ENCODE assay signal across 12 cellular contexts in genomic region chr9:121107041-121107440, GRCh38. TPM values are rescaled to one million over a fixed set of nuclear protein-coding genes. Genes with fewer than 3 reads are reported as not detected.
A peak's percentile ranks its signal among the peaks of the same experiment; 100 is the strongest.
DNase-seq lines count a peak whose midpoint lies in the region; ATAC-seq and TF ChIP-seq lines count a peak whose summit lies in the region.
"Had no signal": no experiment of that assay in that cellular context is flagged by ENCODE, and none has a peak within 500 bp of the region (broad histone marks: within the 10 kb centered on the region; RNA-seq: fewer than 3 reads in every experiment).

No MANE protein-coding gene starts in this region.

- no peak overlapping the region for H3K23ac ChIP-seq in H9 (ENCODE audit: insufficient read length, low read depth, low read length)

- DNase-seq in CD8-positive, alpha-beta T cell, result no peak
- DNase-seq in H9 (no peak), SW480 (ENCODE audit: low spot score) (peak; percentile 14), iPS-NIHi7 (ENCODE audit: extremely low spot score) (peak; percentile 16), NCI-H226 (no peak), gastrocnemius medialis (no peak)
- DNase-seq in activated CD4-positive, alpha-beta memory T cell treated with anti-CD3 and anti-CD28 coated beads, Interleukin-2, amount 10 ng/mL, durations not matched to agents 7 days and 5 days, result no peak
- DNase-seq: activated CD4-positive, alpha-beta T cell treated with anti-CD3 and anti-CD28 coated beads, Interleukin-2, amount 50 U/mL, for 4 hours; caudate nucleus; nucleus accumbens had no signal

- intact Hi-C loops in CD8-positive, alpha-beta T cell (cut with DNase I, micrococcal nuclease), result loop anchor here in 1 of 2 experiments (1.0 to 5.0 kb wide), 2 partner anchors 14 to 60 kb away; no protein-coding TSS in a partner anchor
- intact Hi-C loops in gastrocnemius medialis (cut with DNase I; ENCODE audit: low total_unique reads), result no loop called here

- no peak overlapping the region for H2BK15ac ChIP-seq in H9 (ENCODE audit: low read depth, low read length)

- no peak overlapping the region for H3K4me3 ChIP-seq in CD8-positive, alpha-beta T cell (ENCODE audit: low read depth, low read length)
- no peak overlapping the region for H3K4me3 ChIP-seq in gastrocnemius medialis
- H3K4me3 ChIP-seq: hepatocyte had no signal

- no peak overlapping the region for H3K4me2 ChIP-seq in H9 (ENCODE audit: insufficient read depth, insufficient read length, low read length)
- H3K4me2 ChIP-seq: hepatocyte had no signal

- H3K4me1 Mint-ChIP-seq in CD8-positive, alpha-beta T cell (ENCODE audit: low read depth), result peaks cover 22% of the 10 kb centered on the region
- peaks cover 8 to 9% of the 10 kb centered on the region in 2 experiments for H3K4me1 Mint-ChIP-seq in H9
- peaks cover 17% of the 10 kb centered on the region for H3K4me1 Mint-ChIP-seq in activated CD4-positive, alpha-beta memory T cell treated with anti-CD3 and anti-CD28 coated beads, Interleukin-2, amount 10 ng/mL, durations not matched to agents 7 days and 5 days

- no peak overlapping the region for H4K5ac ChIP-seq in H9 (ENCODE audit: insufficient read length, low read depth, low read length)

- POLR2A ChIA-PET in CD8-positive, alpha-beta T cell (lab: Charles Lee), result interaction anchor here (1.0 kb wide), 1 partner anchor 15 kb away, joined by 3 read pairs; no protein-coding TSS in a partner anchor
- POLR2A ChIA-PET in activated CD4-positive, alpha-beta memory T cell treated with anti-CD3 and anti-CD28 coated beads, Interleukin-2, amount 10 ng/mL, durations not matched to agents 7 days and 5 days (lab: Charles Lee), result interaction anchor here (1.7 to 1.9 kb wide), 2 partner anchors 14 to 26 kb away, joined by 4 to 8 read pairs; no protein-coding TSS in a partner anchor

- H3K36me3 Mint-ChIP-seq in CD8-positive, alpha-beta T cell, result peaks cover 27% of the 10 kb centered on the region
- H3K36me3 Mint-ChIP-seq in H9 (ENCODE audit: insufficient read depth in 1 of 3, low read depth in 3 of 3), result peaks cover 4 to 9% (median 6%) of the 10 kb centered on the region in 3 experiments; a peak in 4 of 7 replicates
- peaks cover 60% of the 10 kb centered on the region for H3K36me3 Mint-ChIP-seq in activated CD4-positive, alpha-beta memory T cell treated with anti-CD3 and anti-CD28 coated beads, Interleukin-2, amount 10 ng/mL, durations not matched to agents 7 days and 5 days (ENCODE audit: low read depth)

- TF ChIP-seq POLR2A in gastrocnemius medialis (IDR thresholded peaks at IDR 0.05), result no peak

- H2BK5ac ChIP-seq in H9 (ENCODE audit: insufficient read length, low read length), result no peak overlapping the region

- no peak overlapping the region for H3K4ac ChIP-seq in H9 (ENCODE audit: low read depth, low read length)

- H2BK20ac ChIP-seq in H9 (ENCODE audit: low read depth, low read length, poor library complexity, severe bottlenecking), result no peak overlapping the region

- CTCF ChIA-PET in CD8-positive, alpha-beta T cell (lab: Charles Lee), result interaction anchor here (0.6 to 2.1 kb wide), 8 partner anchors 12 to 65 kb away, joined by 3 to 9 read pairs (median 4); no protein-coding TSS in a partner anchor
- CTCF ChIA-PET in activated CD4-positive, alpha-beta memory T cell treated with anti-CD3 and anti-CD28 coated beads, Interleukin-2, amount 10 ng/mL, durations not matched to agents 7 days and 5 days (lab: Charles Lee), result interaction anchor here (1.1 to 2.1 kb wide), 2 partner anchors 10 to 14 kb away, joined by 4 to 5 read pairs; no protein-coding TSS in a partner anchor

- no peak overlapping the region for H3K14ac ChIP-seq in H9 (ENCODE audit: insufficient read depth, low read length)

- H3K79me2 ChIP-seq in H9 (ENCODE audit: insufficient read depth, low read length), result no peaks in the 10 kb centered on the region
- H3K79me2 ChIP-seq: hepatocyte had no signal

- peak; percentile 61 for TF ChIP-seq CTCF in CD8-positive, alpha-beta T cell (IDR thresholded peaks at IDR 0.05)
- TF ChIP-seq CTCF in H9 (conservative IDR thresholded peaks at IDR 0.05), result peak; percentile 53
- no peak for TF ChIP-seq CTCF in gastrocnemius medialis (IDR thresholded peaks at IDR 0.05 in 4 of 5, conservative IDR thresholded peaks at IDR 0.05 in 1 of 5)

- in situ Hi-C loops in gastrocnemius medialis (cut with MboI; ENCODE audit: low sequenced_read_pairs in 4 of 4), result no loop called here

- H3K9me3 ChIP-seq in CD8-positive, alpha-beta T cell (ENCODE audit: low read length), result no peaks in the 10 kb centered on the region
- no peaks in the 10 kb centered on the region for H3K9me3 ChIP-seq in H9 (ENCODE audit: control insufficient read depth, low read depth, low read length)
- no peaks in the 10 kb centered on the region for H3K9me3 ChIP-seq in gastrocnemius medialis

- H4K20me1 ChIP-seq in H9 (ENCODE audit: control insufficient read depth, insufficient read depth, insufficient read length), result no peaks in the 10 kb centered on the region

- no peak overlapping the region for H3K18ac ChIP-seq in H9 (ENCODE audit: insufficient read length, low read depth, low read length)

- no CpG with 5 or more reads among the region's 1 CpG for WGBS in H9 (ENCODE audit: extremely low coverage, insufficient read length, low lambda C conversion rate)

- no peak overlapping the region for H2BK12ac ChIP-seq in H9 (ENCODE audit: insufficient read length, low read depth, low read length)

- H3K27me3 Mint-ChIP-seq in CD8-positive, alpha-beta T cell (ENCODE audit: low read depth), result no peaks in the 10 kb centered on the region
- H3K27me3 Mint-ChIP-seq in H9 (ENCODE audit: low read depth), result peaks cover 2% of the 10 kb centered on the region; the same call in 1 of the 2 replicates
- H3K27me3 Mint-ChIP-seq in activated CD4-positive, alpha-beta memory T cell treated with anti-CD3 and anti-CD28 coated beads, Interleukin-2, amount 10 ng/mL, durations not matched to agents 7 days and 5 days, result no peaks in the 10 kb centered on the region

- no peak overlapping the region for H4K91ac ChIP-seq in H9 (ENCODE audit: insufficient read length, low read depth, low read length)

- no peaks in the 10 kb centered on the region for H3K27me3 ChIP-seq in CD8-positive, alpha-beta T cell (ENCODE audit: insufficient read depth, low read length)
- H3K27me3 ChIP-seq in H9 (ENCODE audit: insufficient read depth, low read length), result no peaks in the 10 kb centered on the region
- no peaks in the 10 kb centered on the region for H3K27me3 ChIP-seq in gastrocnemius medialis
- H3K27me3 ChIP-seq: hepatocyte had no signal

- H3T11ph ChIP-seq in H9 (ENCODE audit: low read length), result no peak overlapping the region

- peaks cover 4% of the 10 kb centered on the region for H3K4me1 ChIP-seq in CD8-positive, alpha-beta T cell (ENCODE audit: insufficient read depth, low read length)
- H3K4me1 ChIP-seq in H9 (ENCODE audit: insufficient read depth, low read length), result no peaks in the 10 kb centered on the region
- no peaks in the 10 kb centered on the region for H3K4me1 ChIP-seq in gastrocnemius medialis

- no peaks in the 10 kb centered on the region for H3K79me1 ChIP-seq in H9 (ENCODE audit: insufficient read depth, low read depth, low read length, poor library complexity, severe bottlenecking)

- H2AFZ ChIP-seq in H9 (ENCODE audit: low read length), result no peak overlapping the region
- H2AFZ ChIP-seq: hepatocyte had no signal

- no peak overlapping the region for H3K4me3 Mint-ChIP-seq in CD8-positive, alpha-beta T cell
- no peak overlapping the region for H3K4me3 Mint-ChIP-seq in H9
- H3K4me3 Mint-ChIP-seq in activated CD4-positive, alpha-beta memory T cell treated with anti-CD3 and anti-CD28 coated beads, Interleukin-2, amount 10 ng/mL, durations not matched to agents 7 days and 5 days, result no peak overlapping the region

- H3K56ac ChIP-seq in H9 (ENCODE audit: insufficient read length, low read depth, low read length), result no peak overlapping the region

- H4K8ac ChIP-seq in H9 (replicated peaks; ENCODE audit: insufficient read length, low read depth, low read length), result no peak overlapping the region

- no peaks in the 10 kb centered on the region for H3K23me2 ChIP-seq in H9 (ENCODE audit: insufficient read length, low read depth, low read length, poor library complexity, severe bottlenecking)

- no peak overlapping the region for H3K9ac ChIP-seq in H9 (ENCODE audit: extremely low read depth, insufficient read length, low read length)

- no peak overlapping the region for H3K27ac ChIP-seq in CD8-positive, alpha-beta T cell (ENCODE audit: low read depth, low read length)
- H3K27ac ChIP-seq in H9 (ENCODE audit: insufficient read length, low read depth, low read length), result no peak overlapping the region
- no peak overlapping the region for H3K27ac ChIP-seq in gastrocnemius medialis
- H3K27ac ChIP-seq: hepatocyte had no signal

- H2BK120ac ChIP-seq in H9 (ENCODE audit: low read depth, low read length, poor library complexity, severe bottlenecking), result no peak overlapping the region

- ATAC-seq in CD8-positive, alpha-beta T cell, result peak; percentile 96
- ATAC-seq in HG03432 (IDR thresholded peaks at IDR 0.05; ENCODE audit: unreplicated experiment) (no peak), gastrocnemius medialis (no peak)

- H2AK5ac ChIP-seq in H9 (ENCODE audit: insufficient read length, low read length), result no peak overlapping the region

- no peaks in the 10 kb centered on the region for H3K36me3 ChIP-seq in CD8-positive, alpha-beta T cell (ENCODE audit: insufficient read depth, low read length)
- H3K36me3 ChIP-seq in gastrocnemius medialis, result no peaks in the 10 kb centered on the region

- peaks cover 5% of the 10 kb centered on the region for H3K9me3 Mint-ChIP-seq in CD8-positive, alpha-beta T cell
- peaks cover 5 to 9% of the 10 kb centered on the region in 2 experiments for H3K9me3 Mint-ChIP-seq in H9
- no peaks in the 10 kb centered on the region for H3K9me3 Mint-ChIP-seq in activated CD4-positive, alpha-beta memory T cell treated with anti-CD3 and anti-CD28 coated beads, Interleukin-2, amount 10 ng/mL, durations not matched to agents 7 days and 5 days

- no peak overlapping the region for H3K27ac Mint-ChIP-seq in CD8-positive, alpha-beta T cell
- H3K27ac Mint-ChIP-seq in H9, result no peak overlapping the region
- no peak overlapping the region for H3K27ac Mint-ChIP-seq in activated CD4-positive, alpha-beta memory T cell treated with anti-CD3 and anti-CD28 coated beads, Interleukin-2, amount 10 ng/mL, durations not matched to agents 7 days and 5 days

RNA-seq across cellular contexts. Expression of gene CNTRL, which starts 32.3 kb away (rescaled TPM):
- 10 to 100 TPM; 29.8 to 30.8 TPM for total RNA-seq in CD8-positive, alpha-beta T cell
- 11.6 and 14.2 TPM in 2 replicates for total RNA-seq in H9 (2021)
- 10 to 100 TPM; 84.1 to 86.9 TPM for total RNA-seq in activated CD4-positive, alpha-beta memory T cell treated with anti-CD3 and anti-CD28 coated beads, Interleukin-2, amount 10 ng/mL, durations not matched to agents 7 days and 5 days
- 1 to 10 TPM; 1.0 to 3.2 (median 1.6) TPM for total RNA-seq in gastrocnemius medialis

RNA-seq across cellular contexts. Expression of gene C5, which starts 57.0 kb away (rescaled TPM):
- total RNA-seq in CD8-positive, alpha-beta T cell, result under 1 TPM; 0.49 to 0.50 TPM
- 0.20 and 0.74 TPM in 2 replicates for total RNA-seq in H9 (2021)
- total RNA-seq in activated CD4-positive, alpha-beta memory T cell treated with anti-CD3 and anti-CD28 coated beads, Interleukin-2, amount 10 ng/mL, durations not matched to agents 7 days and 5 days, result 1 to 10 TPM; 1.8 to 2.1 TPM
- 1 to 10 TPM in 3 of 4 donors, under 1 TPM in 1; 0.22 to 3.9 (median 1.8) TPM for total RNA-seq in gastrocnemius medialis

Comparison
In these comparisons a context has a peak if more than half of its experiments do, and no peak if none do; other contexts are left out.
1. DNase-seq: peak in SW480 (single experiment) and iPS-NIHi7 (single experiment); none in CD8-positive, alpha-beta T cell (0 of 7), H9 (single experiment), NCI-H226 (single experiment), activated CD4-positive, alpha-beta memory T cell treated with anti-CD3 and anti-CD28 coated beads, Interleukin-2, amount 10 ng/mL, durations not matched to agents 7 days and 5 days (single experiment) and gastrocnemius medialis (0 of 2).
2. CTCF ChIP-seq: peak in CD8-positive, alpha-beta T cell (single experiment) and H9 (single experiment); none in gastrocnemius medialis (0 of 5).